ENCODE assay signal across 14 cellular contexts in the genomic region with DNA sequence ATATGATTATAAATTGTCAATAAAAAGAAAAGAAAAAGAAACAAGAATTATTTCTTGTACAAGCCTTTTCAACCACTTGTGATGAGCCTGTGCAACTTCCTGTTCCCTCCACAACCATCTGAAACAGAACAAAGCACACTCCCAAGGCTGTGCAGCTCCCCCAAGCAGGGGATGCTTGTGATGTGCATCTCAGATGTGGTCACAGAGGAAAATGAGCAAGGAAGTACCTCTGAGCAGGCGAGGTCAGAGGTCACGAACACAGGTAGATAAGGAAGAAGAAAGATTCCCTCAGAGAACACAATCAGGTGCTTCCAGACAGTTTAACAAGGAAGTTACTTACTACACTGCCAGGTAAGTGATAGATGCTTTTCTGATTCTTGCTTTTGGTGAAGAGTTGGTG.
DNase-seq lines count a peak whose midpoint lies in the region; ATAC-seq and TF ChIP-seq lines count a peak whose summit lies in the region.
"Had no signal": no experiment of that assay in that cellular context is flagged by ENCODE, and none has a peak within 500 bp of the region (broad histone marks: within the 10 kb centered on the region; RNA-seq: fewer than 3 reads in every experiment).

No MANE protein-coding gene starts in this region.

- H3K79me2 ChIP-seq in OCI-LY3 (ENCODE audit: low read length), result no peaks in the 10 kb centered on the region

- H2AFZ ChIP-seq in OCI-LY3 (ENCODE audit: low read depth, low read length), result peak overlapping the region; percentile 63; the same call in 1 of the 2 replicates

- H3K4me1 Mint-ChIP-seq in activated naive CD4-positive, alpha-beta T cell treated with anti-CD3 and anti-CD28 coated beads, Interleukin-2, amount 10 ng/mL, durations not matched to agents 7 days and 5 days, result peaks cover 29% of the 10 kb centered on the region
- H3K4me1 Mint-ChIP-seq: nephron progenitor cell had no signal

- no peaks in the 10 kb centered on the region for H3K27me3 Mint-ChIP-seq in activated naive CD4-positive, alpha-beta T cell treated with anti-CD3 and anti-CD28 coated beads, Interleukin-2, amount 10 ng/mL, durations not matched to agents 7 days and 5 days

- peak; percentile 3 for DNase-seq in SKM-1 treated with dmso at 0.1 percent for 144 hours (lab: John Stamatoyannopoulos, UW; ENCODE audit: unreplicated experiment)
- DNase-seq in SKM-1 (lab: John Stamatoyannopoulos, UW; ENCODE audit: unreplicated experiment), result no peak
- peak; percentile 70 for DNase-seq in activated naive CD4-positive, alpha-beta T cell treated with anti-CD3 and anti-CD28 coated beads, Interleukin-2, amount 10 ng/mL, durations not matched to agents 7 days and 5 days
- peak; percentile 7 for DNase-seq in stimulated activated CD4-positive, alpha-beta T cell treated with anti-CD3 and anti-CD28 coated beads, Interleukin-4, amount 100 ng/mL, for 24 hours
- DNase-seq in Right ventricle myocardium superior, result no peak
- no peak for DNase-seq in NCI-H82 treated with DMSO at 0.1 percent for 48 hours (lab: John Stamatoyannopoulos, UW; ENCODE audit: unreplicated experiment)
- no peak for DNase-seq in GM13976 (ENCODE audit: low spot score)
- DNase-seq: GOT3, left cardiac atrium, NCI-H2081, nephron progenitor cell, upper lobe of right lung had no signal

- H3K9ac ChIP-seq in OCI-LY3 (ENCODE audit: low read length), result no peak overlapping the region

- H3K9me3 Mint-ChIP-seq in activated naive CD4-positive, alpha-beta T cell treated with anti-CD3 and anti-CD28 coated beads, Interleukin-2, amount 10 ng/mL, durations not matched to agents 7 days and 5 days, result peaks cover 13% of the 10 kb centered on the region

- intact Hi-C loops in Right ventricle myocardium superior (cut with DNase I), result no loop called here

- no peak overlapping the region for H3K27ac ChIP-seq in OCI-LY3 (ENCODE audit: low read length)
- H3K27ac ChIP-seq: upper lobe of right lung had no signal

- peaks cover 21% of the 10 kb centered on the region for H3K36me3 Mint-ChIP-seq in activated naive CD4-positive, alpha-beta T cell treated with anti-CD3 and anti-CD28 coated beads, Interleukin-2, amount 10 ng/mL, durations not matched to agents 7 days and 5 days

- no peak for TF ChIP-seq CTCF in OCI-LY3 (IDR thresholded peaks at IDR 0.05; ENCODE audit: low read depth, low read length)
- TF ChIP-seq CTCF in GM13976 (IDR thresholded peaks at IDR 0.05; ENCODE audit: borderline replicate concordance, control extremely low read depth, extremely low read depth, insufficient read depth, missing control alignments), result no peak

- H4K20me1 ChIP-seq in OCI-LY3 (ENCODE audit: insufficient read depth, low read length), result no peaks in the 10 kb centered on the region

- ATAC-seq in Right ventricle myocardium superior (ENCODE audit: poor library complexity), result no peak
- ATAC-seq: left cardiac atrium, SK-N-SH treated with all-trans-retinoic acid at 6 μM for 48 hours, upper lobe of right lung had no signal

- in situ Hi-C loops in GM13976 (cut with MboI; ENCODE audit: low sequenced_read_pairs, unreplicated experiment), result no loop called here

- H3K36me3 ChIP-seq in OCI-LY3 (replicated peaks; ENCODE audit: low read depth, low read length), result no peaks in the 10 kb centered on the region
- H3K36me3 ChIP-seq: upper lobe of right lung had no signal

- peak overlapping the region; percentile 35 for H3K27ac Mint-ChIP-seq in activated naive CD4-positive, alpha-beta T cell treated with anti-CD3 and anti-CD28 coated beads, Interleukin-2, amount 10 ng/mL, durations not matched to agents 7 days and 5 days
- H3K27ac Mint-ChIP-seq: nephron progenitor cell had no signal

- no peaks in the 10 kb centered on the region for H3K9me3 ChIP-seq in OCI-LY3 (ENCODE audit: insufficient read depth, low read length)
- H3K9me3 ChIP-seq: upper lobe of right lung had no signal

- H3K4me3 Mint-ChIP-seq in activated naive CD4-positive, alpha-beta T cell treated with anti-CD3 and anti-CD28 coated beads, Interleukin-2, amount 10 ng/mL, durations not matched to agents 7 days and 5 days, result no peak overlapping the region
- H3K4me3 Mint-ChIP-seq: nephron progenitor cell had no signal

- CTCF ChIA-PET in activated naive CD4-positive, alpha-beta T cell treated with anti-CD3 and anti-CD28 coated beads, Interleukin-2, amount 10 ng/mL, durations not matched to agents 7 days and 5 days (lab: Charles Lee), result no interaction called here

- H3K4me2 ChIP-seq in OCI-LY3 (ENCODE audit: low read length), result no peak overlapping the region

- no peak overlapping the region for H3K4me3 ChIP-seq in OCI-LY3 (ENCODE audit: low read length)
- H3K4me3 ChIP-seq: upper lobe of right lung had no signal

- no peaks in the 10 kb centered on the region for H3K27me3 ChIP-seq in OCI-LY3 (ENCODE audit: low read depth, low read length)
- H3K27me3 ChIP-seq: upper lobe of right lung had no signal

- peaks cover 14% of the 10 kb centered on the region for H3K4me1 ChIP-seq in OCI-LY3 (ENCODE audit: low read length)
- H3K4me1 ChIP-seq: upper lobe of right lung had no signal

Comparison
In these comparisons a context has a peak if more than half of its experiments do, and no peak if none do; other contexts are left out.
1. DNase-seq: peak in SKM-1 treated with dmso at 0.1 percent for 144 hours (single experiment), activated naive CD4-positive, alpha-beta T cell treated with anti-CD3 and anti-CD28 coated beads, Interleukin-2, amount 10 ng/mL, durations not matched to agents 7 days and 5 days (single experiment) and stimulated activated CD4-positive, alpha-beta T cell treated with anti-CD3 and anti-CD28 coated beads, Interleukin-4, amount 100 ng/mL, for 24 hours (single experiment); none in SKM-1 (single experiment), Right ventricle myocardium superior (single experiment), NCI-H82 treated with DMSO at 0.1 percent for 48 hours (single experiment) and GM13976 (single experiment).